In genomic region chr4:48033825-48034413, GRCh38 we compare ENCODE assay signal across 9 cellular contexts. TPM values are rescaled to one million over a fixed set of nuclear protein-coding genes. Genes with fewer than 3 reads are reported as not detected.
DNase-seq lines count a peak whose midpoint lies in the region; ATAC-seq and TF ChIP-seq lines count a peak whose summit lies in the region.
"Had no signal": no experiment of that assay in that cellular context is flagged by ENCODE, and none has a peak within 500 bp of the region (broad histone marks: within the 10 kb centered on the region; RNA-seq: fewer than 3 reads in every experiment).

No MANE protein-coding gene starts in this region.

- H3K4me3 Mint-ChIP-seq in stimulated activated naive B cell treated with anti-CD40 and anti-IgM and Interleukin-4, amounts not matched to agents 10 μg/mL and 1 μg/mL and 100 μg/mL, for 72 hours = no peak overlapping the region

- no peaks in the 10 kb centered on the region for H3K27me3 Mint-ChIP-seq in stimulated activated naive B cell treated with anti-CD40 and anti-IgM and Interleukin-4, amounts not matched to agents 10 μg/mL and 1 μg/mL and 100 μg/mL, for 72 hours

- H3K27ac ChIP-seq in HCT116 (ENCODE audit: low read depth, low read length) (no peak overlapping the region), PC-3 (ENCODE audit: low read length) (no peak overlapping the region)
- H3K27ac ChIP-seq: SK-N-MC had no signal

- H3K9me3 ChIP-seq in HCT116 (ENCODE audit: control insufficient read depth in 1 of 2, insufficient read depth in 1 of 2, low read depth in 1 of 2, low read length in 2 of 2) (no peaks in the 10 kb centered on the region), PC-3 (ENCODE audit: low read length) (no peaks in the 10 kb centered on the region)

- no peak for TF ChIP-seq POLR2A in HCT116 (IDR thresholded peaks at IDR 0.05; ENCODE audit: borderline replicate concordance, extremely low read depth, insufficient read depth, insufficient read length)

- no peak overlapping the region for H3K9ac ChIP-seq in HCT116 (ENCODE audit: low read length)
- H3K9ac ChIP-seq in PC-3 (ENCODE audit: low read length) = no peak overlapping the region

- H3K36me3 ChIP-seq in HCT116 (ENCODE audit: control insufficient read depth in 1 of 2, insufficient read depth in 2 of 2, low read length in 2 of 2) (peaks cover 0 to 3% of the 10 kb centered on the region in 2 experiments; a peak in 1 of 4 replicates), PC-3 (ENCODE audit: low read depth, low read length) (peaks cover 13% of the 10 kb centered on the region)

- TF ChIP-seq CTCF in HCT116 (IDR thresholded peaks at IDR 0.05 in 2 of 3, conservative IDR thresholded peaks at IDR 0.05 in 1 of 3; ENCODE audit: borderline replicate concordance in 1 of 3, insufficient read depth in 1 of 3, low read depth in 2 of 3, low read length in 2 of 3) = peak; percentile 23 to 71 (median 67); a peak in 5 of 6 replicates
- peak; percentile 74 for TF ChIP-seq CTCF in PC-3 (conservative IDR thresholded peaks at IDR 0.05; ENCODE audit: low read depth, low read length)

- peak; percentile 84 for ATAC-seq in HCT116
- ATAC-seq in PC-3 = peak; percentile 33; the same call in 1 of the 2 replicates
- peak; percentile 50 to 58 for ATAC-seq in stimulated activated naive B cell treated with anti-CD40 and anti-IgM and Interleukin-4, amounts not matched to agents 10 μg/mL and 1 μg/mL and 100 μg/mL, for 72 hours (replicated peaks)
- no peak for ATAC-seq in HG02588 (IDR thresholded peaks at IDR 0.05; ENCODE audit: unreplicated experiment)

- no peaks in the 10 kb centered on the region for H3K79me2 ChIP-seq in HCT116 (ENCODE audit: insufficient read depth, low read length)
- no peaks in the 10 kb centered on the region for H3K79me2 ChIP-seq in PC-3 (ENCODE audit: low read length)

- RAD21 ChIA-PET in HCT116 (lab: Charles Lee; ENCODE audit: low non-redundant PET in 1 of 2, low total read pairs in 2 of 2, uncharacterized antibody in 2 of 2, unreplicated experiment in 2 of 2) = no interaction called here

- H3K27me3 ChIP-seq in HCT116 (ENCODE audit: insufficient read depth, low read length) = no peaks in the 10 kb centered on the region
- no peaks in the 10 kb centered on the region for H3K27me3 ChIP-seq in PC-3 (ENCODE audit: low read length)

- peaks cover 21 to 45% of the 10 kb centered on the region in 2 donors for H3K4me1 Mint-ChIP-seq in stimulated activated naive B cell treated with anti-CD40 and anti-IgM and Interleukin-4, amounts not matched to agents 10 μg/mL and 1 μg/mL and 100 μg/mL, for 72 hours

- no peak overlapping the region for H3K4me2 ChIP-seq in HCT116 (ENCODE audit: low read length)
- H3K4me2 ChIP-seq in PC-3 (ENCODE audit: low read length) = no peak overlapping the region

- no peak overlapping the region for H3K4me3 ChIP-seq in HCT116 (replicated peaks in 1 of 2; ENCODE audit: low read depth in 1 of 2, low read length in 2 of 2)
- H3K4me3 ChIP-seq in PC-3 (ENCODE audit: low read length) = no peak overlapping the region
- H3K4me3 ChIP-seq: SK-N-MC had no signal

- H2AFZ ChIP-seq in HCT116 (ENCODE audit: low read depth, low read length, poor library complexity, severe bottlenecking) (no peak overlapping the region), PC-3 (ENCODE audit: low read length) (no peak overlapping the region)

- intact Hi-C loops in HCT116 (cut with micrococcal nuclease) = loop anchor here (5.0 kb wide), 1 partner anchor 53 kb away; no protein-coding TSS in a partner anchor
- intact Hi-C loops in PC-3 (cut with micrococcal nuclease) = loop anchor here (2.0 kb wide), 1 partner anchor 53 kb away; no protein-coding TSS in a partner anchor

- H3K36me3 Mint-ChIP-seq in stimulated activated naive B cell treated with anti-CD40 and anti-IgM and Interleukin-4, amounts not matched to agents 10 μg/mL and 1 μg/mL and 100 μg/mL, for 72 hours = no peaks in the 10 kb centered on the region

- TF ChIP-seq RAD21 in HCT116 (IDR thresholded peaks at IDR 0.05; ENCODE audit: low read depth) = peak; percentile 31; the same call in 1 of the 2 replicates

- peaks cover 0 to 3% of the 10 kb centered on the region in 2 donors for H3K9me3 Mint-ChIP-seq in stimulated activated naive B cell treated with anti-CD40 and anti-IgM and Interleukin-4, amounts not matched to agents 10 μg/mL and 1 μg/mL and 100 μg/mL, for 72 hours

- DNase-seq in Daoy (ENCODE audit: low read depth) (peak; percentile 44), HCT116 (ENCODE audit: low read depth, low spot score) (peak; percentile 10), PC-3 (peak; percentile 61), kidney tubule cell (ENCODE audit: low spot score) (peak; percentile 60), hypothalamus (lab: John Stamatoyannopoulos, UW) (no peak)
- peak; percentile 67 for DNase-seq in activated naive CD4-positive, alpha-beta T cell treated with Interleukin-2 at 50 U/mL for 16 hours
- peak; percentile 50 for DNase-seq in stimulated activated naive B cell treated with anti-CD40 and anti-IgM and Interleukin-4, amounts not matched to agents 10 μg/mL and 1 μg/mL and 100 μg/mL, for 72 hours

- H3F3A ChIP-seq in PC-3 (ENCODE audit: low read length, unreplicated experiment) = no peaks in the 10 kb centered on the region

- no peak overlapping the region for H3K27ac Mint-ChIP-seq in stimulated activated naive B cell treated with anti-CD40 and anti-IgM and Interleukin-4, amounts not matched to agents 10 μg/mL and 1 μg/mL and 100 μg/mL, for 72 hours

- H3K9me2 ChIP-seq in HCT116 (ENCODE audit: insufficient read depth) = no peaks in the 10 kb centered on the region
- no peaks in the 10 kb centered on the region for H3K9me2 ChIP-seq in PC-3 (replicated peaks; ENCODE audit: low read length)

- H4K20me1 ChIP-seq in HCT116 (ENCODE audit: insufficient read depth) (no peaks in the 10 kb centered on the region), PC-3 (ENCODE audit: low read length) (no peaks in the 10 kb centered on the region)

- POLR2A ChIA-PET in HCT116 (lab: Charles Lee) (no interaction called here), PC-3 (lab: Charles Lee; ENCODE audit: unreplicated experiment) (no interaction called here)

- BruUV-seq in HCT116 (replicated peaks; lab: Mats Ljungman, UMichigan) = no TSS peak
- no TSS peak for BruUV-seq in PC-3 (replicated peaks; lab: Mats Ljungman, UMichigan)

- CTCF ChIA-PET in HCT116 (lab: Charles Lee) (interaction anchor here (0.9 to 1.8 kb wide), 6 partner anchors 8 to 76 kb away, joined by 3 to 10 read pairs (median 4); no protein-coding TSS in a partner anchor), PC-3 (lab: Charles Lee) (no interaction called here)

- H3K4me1 ChIP-seq in HCT116 (ENCODE audit: control insufficient read depth in 1 of 2, insufficient read depth in 2 of 2, low read length in 2 of 2) (no peaks in the 10 kb centered on the region), PC-3 (ENCODE audit: insufficient read depth, low read length) (peaks cover 11% of the 10 kb centered on the region)

TF ChIP-seq in HCT116, 20 proteins besides CTCF, POLR2A, EP300 and RAD21:
- TF ChIP-seq EZH2phosphoT487 (IDR thresholded peaks at IDR 0.05; ENCODE audit: borderline replicate concordance) = no peak
- TF ChIP-seq FOSL1 (IDR thresholded peaks at IDR 0.05; ENCODE audit: low read depth) = no peak
- TF ChIP-seq JUND (IDR thresholded peaks at IDR 0.05) = no peak
- no peak for TF ChIP-seq ZNF274 (IDR thresholded peaks at IDR 0.05; ENCODE audit: low read depth, low read length)
- no peak for TF ChIP-seq ZFX (IDR thresholded peaks at IDR 0.05)
- TF ChIP-seq ZBTB33 (IDR thresholded peaks at IDR 0.05; ENCODE audit: extremely low read depth, insufficient replicate concordance, low read length) = no peak
- TF ChIP-seq TCF7L2 (IDR thresholded peaks at IDR 0.05; ENCODE audit: borderline replicate concordance, extremely low read depth, insufficient read depth, insufficient read length) = no peak
- TF ChIP-seq SIN3A (IDR thresholded peaks at IDR 0.05; ENCODE audit: low read depth) = no peak
- no peak for TF ChIP-seq ATF3 (IDR thresholded peaks at IDR 0.05)
- no peak for TF ChIP-seq EZH2 (IDR thresholded peaks at IDR 0.05)
- no peak for TF ChIP-seq SRF (IDR thresholded peaks at IDR 0.05; ENCODE audit: low read depth)
- TF ChIP-seq CEBPB (IDR thresholded peaks at IDR 0.05; ENCODE audit: low read depth) = no peak
- TF ChIP-seq SP1 (IDR thresholded peaks at IDR 0.05; ENCODE audit: low read depth) = no peak

RNA-seq across cellular contexts. Expression of gene NIPAL1, which starts 17.3 kb away (rescaled TPM):
- 0.54 and 3.0 TPM in 2 replicates for total RNA-seq in Daoy (2014; rRNA removed; shearing (Covaris generic))
- total RNA-seq in HCT116 (2021; ENCODE audit: unreplicated experiment) = 7.0 TPM
- 2.0 and 3.0 TPM in 2 replicates for polyA plus RNA-seq in HCT116 (2012)
- 5.9 and 7.3 TPM in 2 replicates for total RNA-seq in PC-3 (2014; rRNA removed)

RNA-seq across cellular contexts. Expression of gene CNGA1, which starts 17.4 kb away (rescaled TPM):
- not detected in 2 replicates for total RNA-seq in Daoy (2014; rRNA removed; shearing (Covaris generic))
- total RNA-seq in HCT116 (2021; ENCODE audit: unreplicated experiment) (2.1 TPM), PC-3 (2014; rRNA removed) (0.29 and 1.1 TPM in 2 replicates)
- 0.40 and 0.78 TPM in 2 replicates for polyA plus RNA-seq in HCT116 (2012)

Comparison
In these comparisons a context has a peak if more than half of its experiments do, and no peak if none do; other contexts are left out.
1. DNase-seq: peak in Daoy (single experiment), HCT116 (single experiment), PC-3 (single experiment), activated naive CD4-positive, alpha-beta T cell treated with Interleukin-2 at 50 U/mL for 16 hours (single experiment), kidney tubule cell (single experiment) and stimulated activated naive B cell treated with anti-CD40 and anti-IgM and Interleukin-4, amounts not matched to agents 10 μg/mL and 1 μg/mL and 100 μg/mL, for 72 hours (single experiment); none in hypothalamus (0 of 51).